In genomic region chr2:25506226-25506625, GRCh38 we compare ENCODE assay signal across 22 cellular contexts.
"Had no signal": no experiment of that assay in that cellular context is flagged by ENCODE, and none has a peak within 500 bp of the region (broad histone marks: within the 10 kb centered on the region; RNA-seq: fewer than 3 reads in every experiment).

No MANE protein-coding gene starts in this region.

- H3K9me3 ChIP-seq: MG63, SK-N-SH had no signal

- H3K27me3 ChIP-seq: MG63 had no signal

- H3K4me3 ChIP-seq: MG63 had no signal

- FAIRE-seq: RCC 7860 had no signal

- DNase-seq: Karpas-422, KG1, MG63, NCI-H1092, NCI-H1105 treated with DMSO at 0.1 percent for 48 hours, NCI-H1417 treated with DMSO at 0.1 percent for 48 hours, NCI-H146, NCI-H1694 treated with DMSO at 0.1 percent for 48 hours, NCI-H1930, NCI-H2081, NCI-H2107, NCI-H2171, NCI-H226, NCI-H446, NCI-H510A, NCI-H524 treated with DMSO at 0.1 percent for 48 hours, NCI-H69, NCI-H774, RPMI8226, SHP77, SK-N-SH had no signal

- H3K36me3 ChIP-seq: MG63 had no signal
